In genomic region chr13:42720858-42721219, GRCh38 we compare ENCODE assay signal across 2 cellular contexts.
TF ChIP-seq lines count a peak whose summit lies in the region.

No MANE protein-coding gene starts in this region.

TF ChIP-seq in A549, 52 proteins besides CTCF, POLR2A, EP300 and RAD21 (continued from another document):
- TF ChIP-seq CHD4 (IDR thresholded peaks at IDR 0.05; ENCODE audit: borderline replicate concordance): no peak
- TF ChIP-seq, protein P1, sequence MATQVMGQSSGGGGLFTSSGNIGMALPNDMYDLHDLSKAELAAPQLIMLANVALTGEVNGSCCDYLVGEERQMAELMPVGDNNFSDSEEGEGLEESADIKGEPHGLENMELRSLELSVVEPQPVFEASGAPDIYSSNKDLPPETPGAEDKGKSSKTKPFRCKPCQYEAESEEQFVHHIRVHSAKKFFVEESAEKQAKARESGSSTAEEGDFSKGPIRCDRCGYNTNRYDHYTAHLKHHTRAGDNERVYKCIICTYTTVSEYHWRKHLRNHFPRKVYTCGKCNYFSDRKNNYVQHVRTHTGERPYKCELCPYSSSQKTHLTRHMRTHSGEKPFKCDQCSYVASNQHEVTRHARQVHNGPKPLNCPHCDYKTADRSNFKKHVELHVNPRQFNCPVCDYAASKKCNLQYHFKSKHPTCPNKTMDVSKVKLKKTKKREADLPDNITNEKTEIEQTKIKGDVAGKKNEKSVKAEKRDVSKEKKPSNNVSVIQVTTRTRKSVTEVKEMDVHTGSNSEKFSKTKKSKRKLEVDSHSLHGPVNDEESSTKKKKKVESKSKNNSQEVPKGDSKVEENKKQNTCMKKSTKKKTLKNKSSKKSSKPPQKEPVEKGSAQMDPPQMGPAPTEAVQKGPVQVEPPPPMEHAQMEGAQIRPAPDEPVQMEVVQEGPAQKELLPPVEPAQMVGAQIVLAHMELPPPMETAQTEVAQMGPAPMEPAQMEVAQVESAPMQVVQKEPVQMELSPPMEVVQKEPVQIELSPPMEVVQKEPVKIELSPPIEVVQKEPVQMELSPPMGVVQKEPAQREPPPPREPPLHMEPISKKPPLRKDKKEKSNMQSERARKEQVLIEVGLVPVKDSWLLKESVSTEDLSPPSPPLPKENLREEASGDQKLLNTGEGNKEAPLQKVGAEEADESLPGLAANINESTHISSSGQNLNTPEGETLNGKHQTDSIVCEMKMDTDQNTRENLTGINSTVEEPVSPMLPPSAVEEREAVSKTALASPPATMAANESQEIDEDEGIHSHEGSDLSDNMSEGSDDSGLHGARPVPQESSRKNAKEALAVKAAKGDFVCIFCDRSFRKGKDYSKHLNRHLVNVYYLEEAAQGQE (IDR thresholded peaks at IDR 0.05): no peak

TF ChIP-seq in GM23338, 12 proteins besides CTCF, POLR2A, EP300 and RAD21 (continued from another document):
- TF ChIP-seq, protein P1 (IDR thresholded peaks at IDR 0.05; ENCODE audit: unreplicated experiment): no peak
- TF ChIP-seq ZNF114 (CRISPR knock-in tag; IDR thresholded peaks at IDR 0.05): no peak
- TF ChIP-seq STAT1 (IDR thresholded peaks at IDR 0.05; ENCODE audit: unreplicated experiment): no peak
- TF ChIP-seq EZH2phosphoT487 (IDR thresholded peaks at IDR 0.05; ENCODE audit: unreplicated experiment): no peak
- no peak for TF ChIP-seq ZNF462 (CRISPR knock-in tag; IDR thresholded peaks at IDR 0.05)
- TF ChIP-seq NANOG (IDR thresholded peaks at IDR 0.05; ENCODE audit: borderline replicate concordance): no peak
- no peak for TF ChIP-seq ETS1 (IDR thresholded peaks at IDR 0.05)
- TF ChIP-seq EZH2 (IDR thresholded peaks at IDR 0.05; ENCODE audit: low read depth, unreplicated experiment): no peak
- TF ChIP-seq JUNB (IDR thresholded peaks at IDR 0.05; ENCODE audit: unreplicated experiment): no peak
- TF ChIP-seq ZNF331 (CRISPR knock-in tag; IDR thresholded peaks at IDR 0.05; ENCODE audit: low read depth): no peak
- no peak for TF ChIP-seq POLR2AphosphoS5 (IDR thresholded peaks at IDR 0.05; ENCODE audit: low read depth)
